Comparison of ENCODE assay signal across 21 cellular contexts in genomic region chr22:49574861-49575702, GRCh38.
DNase-seq lines count a peak whose midpoint lies in the region; ATAC-seq and TF ChIP-seq lines count a peak whose summit lies in the region.
"Had no signal": no experiment of that assay in that cellular context is flagged by ENCODE, and none has a peak within 500 bp of the region (broad histone marks: within the 10 kb centered on the region; RNA-seq: fewer than 3 reads in every experiment).

No MANE protein-coding gene starts in this region.

- H3K27me3 Mint-ChIP-seq in activated naive CD8-positive, alpha-beta T cell treated with anti-CD3 and anti-CD28 coated beads, Interleukin-2, amount 10 ng/mL, durations not matched to agents 7 days and 5 days: no peaks in the 10 kb centered on the region
- H3K27me3 Mint-ChIP-seq in activated naive CD8-positive, alpha-beta T cell treated with anti-CD3 and anti-CD28 coated beads for 36 hours: no peaks in the 10 kb centered on the region
- no peaks in the 10 kb centered on the region for H3K27me3 Mint-ChIP-seq in osteocyte (ENCODE audit: unreplicated experiment)

- H3K4me3 Mint-ChIP-seq in activated naive CD8-positive, alpha-beta T cell treated with anti-CD3 and anti-CD28 coated beads, Interleukin-2, amount 10 ng/mL, durations not matched to agents 7 days and 5 days: no peak overlapping the region
- no peak overlapping the region for H3K4me3 Mint-ChIP-seq in activated naive CD8-positive, alpha-beta T cell treated with anti-CD3 and anti-CD28 coated beads for 36 hours
- H3K4me3 Mint-ChIP-seq in osteocyte (ENCODE audit: unreplicated experiment): no peak overlapping the region
- H3K4me3 Mint-ChIP-seq: nephron had no signal

- H3K27me3 ChIP-seq in upper lobe of right lung: no peaks in the 10 kb centered on the region
- H3K27me3 ChIP-seq in effector memory CD4-positive, alpha-beta T cell (replicated peaks; ENCODE audit: control insufficient read depth, insufficient read depth, low read length, poor library complexity, severe bottlenecking): no peaks in the 10 kb centered on the region
- H3K27me3 ChIP-seq: BLaER1 treated with 17β-estradiol and CSF1 and Interleukin-3, amounts not matched to agents 10 nM and 100 nM had no signal

- peaks cover 4% of the 10 kb centered on the region for H3K4me1 ChIP-seq in upper lobe of right lung
- H3K4me1 ChIP-seq in effector memory CD4-positive, alpha-beta T cell (ENCODE audit: control insufficient read depth, insufficient read depth, low read length, poor library complexity, severe bottlenecking): no peaks in the 10 kb centered on the region
- H3K4me1 ChIP-seq: BLaER1 treated with 17β-estradiol and CSF1 and Interleukin-3, amounts not matched to agents 10 nM and 100 nM had no signal

- H3K27ac Mint-ChIP-seq in activated naive CD8-positive, alpha-beta T cell treated with anti-CD3 and anti-CD28 coated beads, Interleukin-2, amount 10 ng/mL, durations not matched to agents 7 days and 5 days: no peak overlapping the region
- no peak overlapping the region for H3K27ac Mint-ChIP-seq in activated naive CD8-positive, alpha-beta T cell treated with anti-CD3 and anti-CD28 coated beads for 36 hours
- no peak overlapping the region for H3K27ac Mint-ChIP-seq in osteocyte (ENCODE audit: unreplicated experiment)
- H3K27ac Mint-ChIP-seq: nephron had no signal

- no peaks in the 10 kb centered on the region for H3K4me1 Mint-ChIP-seq in activated naive CD8-positive, alpha-beta T cell treated with anti-CD3 and anti-CD28 coated beads, Interleukin-2, amount 10 ng/mL, durations not matched to agents 7 days and 5 days
- H3K4me1 Mint-ChIP-seq in activated naive CD8-positive, alpha-beta T cell treated with anti-CD3 and anti-CD28 coated beads for 36 hours: no peaks in the 10 kb centered on the region
- H3K4me1 Mint-ChIP-seq in osteocyte (ENCODE audit: unreplicated experiment): no peaks in the 10 kb centered on the region
- H3K4me1 Mint-ChIP-seq: nephron had no signal

- no peaks in the 10 kb centered on the region for H3K36me3 ChIP-seq in upper lobe of right lung
- H3K36me3 ChIP-seq in effector memory CD4-positive, alpha-beta T cell (ENCODE audit: control insufficient read depth, insufficient read depth, low read length): no peaks in the 10 kb centered on the region
- H3K36me3 ChIP-seq: BLaER1 treated with 17β-estradiol and CSF1 and Interleukin-3, amounts not matched to agents 10 nM and 100 nM had no signal

- H3K4me3 ChIP-seq in upper lobe of right lung: peak overlapping the region; percentile 30
- no peak overlapping the region for H3K4me3 ChIP-seq in effector memory CD4-positive, alpha-beta T cell (ENCODE audit: insufficient read depth, low read depth, low read length, poor library complexity, severe bottlenecking)
- H3K4me3 ChIP-seq: BLaER1 treated with 17β-estradiol and CSF1 and Interleukin-3, amounts not matched to agents 10 nM and 100 nM had no signal

- no peaks in the 10 kb centered on the region for H3K9me3 ChIP-seq in upper lobe of right lung
- no peaks in the 10 kb centered on the region for H3K9me3 ChIP-seq in effector memory CD4-positive, alpha-beta T cell (ENCODE audit: control insufficient read depth, low read length)

- ATAC-seq in activated naive CD8-positive, alpha-beta T cell treated with anti-CD3 and anti-CD28 coated beads, Interleukin-2, amount 10 ng/mL, durations not matched to agents 7 days and 5 days (ENCODE audit: low read depth): no peak
- ATAC-seq in upper lobe of right lung: peak; percentile 55
- ATAC-seq: HCT116 had no signal

- intact Hi-C loops in upper lobe of right lung (cut with DNase I): no loop called here

- no peaks in the 10 kb centered on the region for H3K36me3 Mint-ChIP-seq in activated naive CD8-positive, alpha-beta T cell treated with anti-CD3 and anti-CD28 coated beads, Interleukin-2, amount 10 ng/mL, durations not matched to agents 7 days and 5 days
- H3K36me3 Mint-ChIP-seq in activated naive CD8-positive, alpha-beta T cell treated with anti-CD3 and anti-CD28 coated beads for 36 hours: peaks cover 5% of the 10 kb centered on the region
- H3K36me3 Mint-ChIP-seq in osteocyte (ENCODE audit: unreplicated experiment): no peaks in the 10 kb centered on the region

- H3K9me3 Mint-ChIP-seq in activated naive CD8-positive, alpha-beta T cell treated with anti-CD3 and anti-CD28 coated beads, Interleukin-2, amount 10 ng/mL, durations not matched to agents 7 days and 5 days: peaks cover 2% of the 10 kb centered on the region
- no peaks in the 10 kb centered on the region for H3K9me3 Mint-ChIP-seq in activated naive CD8-positive, alpha-beta T cell treated with anti-CD3 and anti-CD28 coated beads for 36 hours
- H3K9me3 Mint-ChIP-seq in osteocyte (ENCODE audit: unreplicated experiment): peaks cover 9% of the 10 kb centered on the region

- TF ChIP-seq CTCF in osteocyte (IDR thresholded peaks at IDR 0.05): no peak
- no peak for TF ChIP-seq CTCF in upper lobe of right lung (IDR thresholded peaks at IDR 0.05)

- POLR2A ChIA-PET in activated naive CD8-positive, alpha-beta T cell treated with anti-CD3 and anti-CD28 coated beads, Interleukin-2, amount 10 ng/mL, durations not matched to agents 7 days and 5 days (lab: Charles Lee): no interaction called here

- H3K27ac ChIP-seq in upper lobe of right lung: peak overlapping the region; percentile 82
- no peak overlapping the region for H3K27ac ChIP-seq in effector memory CD4-positive, alpha-beta T cell (ENCODE audit: insufficient read depth, low read length, poor library complexity, severe bottlenecking)
- H3K27ac ChIP-seq: BLaER1 treated with 17β-estradiol and CSF1 and Interleukin-3, amounts not matched to agents 10 nM and 100 nM; VCaP had no signal

- peak; percentile 25 for DNase-seq in activated naive CD8-positive, alpha-beta T cell treated with anti-CD3 and anti-CD28 coated beads, Interleukin-2, amount 10 ng/mL, durations not matched to agents 7 days and 5 days
- no peak for DNase-seq in activated naive CD8-positive, alpha-beta T cell treated with anti-CD3 and anti-CD28 coated beads for 36 hours
- peak; percentile 42 for DNase-seq in ecto neural progenitor cell (ENCODE audit: low spot score)
- peak; percentile 84 for DNase-seq in osteocyte (ENCODE audit: extremely low spot score, unreplicated experiment)
- DNase-seq in upper lobe of right lung: no peak
- no peak for DNase-seq in SKM-1 (lab: John Stamatoyannopoulos, UW; ENCODE audit: unreplicated experiment)
- no peak for DNase-seq in AML-193 (lab: John Stamatoyannopoulos, UW)
- DNase-seq in effector memory CD4-positive, alpha-beta T cell: no peak
- DNase-seq: activated naive CD4-positive, alpha-beta T cell treated with anti-CD3 and anti-CD28 coated beads, Interleukin-2, amount 50 U/mL, for 16 hours; activated T-cell treated with anti-CD3 and anti-CD28 coated beads for 4 hours; GDM1; mesendoderm; NCI-H1417; NCI-H526 treated with DMSO at 0.1 percent for 48 hours; stimulated activated CD4-positive, alpha-beta T cell treated with anti-CD3 and anti-CD28 coated beads, Interleukin-15, amount 100 ng/mL, for 24 hours; stimulated activated naive CD4-positive, alpha-beta T cell treated with Interleukin-2 at 50 U/mL for 16 hours; trophoblast cell had no signal

Comparison
In these comparisons a context has a peak if more than half of its experiments do, and no peak if none do; other contexts are left out.
1. DNase-seq: peak in activated naive CD8-positive, alpha-beta T cell treated with anti-CD3 and anti-CD28 coated beads, Interleukin-2, amount 10 ng/mL, durations not matched to agents 7 days and 5 days (single experiment), ecto neural progenitor cell (single experiment) and osteocyte (single experiment); none in activated naive CD8-positive, alpha-beta T cell treated with anti-CD3 and anti-CD28 coated beads for 36 hours (single experiment), upper lobe of right lung (single experiment), SKM-1 (single experiment), AML-193 (0 of 2) and effector memory CD4-positive, alpha-beta T cell (0 of 3).